ENCODE assay signal across 16 cellular contexts in the genomic region with DNA sequence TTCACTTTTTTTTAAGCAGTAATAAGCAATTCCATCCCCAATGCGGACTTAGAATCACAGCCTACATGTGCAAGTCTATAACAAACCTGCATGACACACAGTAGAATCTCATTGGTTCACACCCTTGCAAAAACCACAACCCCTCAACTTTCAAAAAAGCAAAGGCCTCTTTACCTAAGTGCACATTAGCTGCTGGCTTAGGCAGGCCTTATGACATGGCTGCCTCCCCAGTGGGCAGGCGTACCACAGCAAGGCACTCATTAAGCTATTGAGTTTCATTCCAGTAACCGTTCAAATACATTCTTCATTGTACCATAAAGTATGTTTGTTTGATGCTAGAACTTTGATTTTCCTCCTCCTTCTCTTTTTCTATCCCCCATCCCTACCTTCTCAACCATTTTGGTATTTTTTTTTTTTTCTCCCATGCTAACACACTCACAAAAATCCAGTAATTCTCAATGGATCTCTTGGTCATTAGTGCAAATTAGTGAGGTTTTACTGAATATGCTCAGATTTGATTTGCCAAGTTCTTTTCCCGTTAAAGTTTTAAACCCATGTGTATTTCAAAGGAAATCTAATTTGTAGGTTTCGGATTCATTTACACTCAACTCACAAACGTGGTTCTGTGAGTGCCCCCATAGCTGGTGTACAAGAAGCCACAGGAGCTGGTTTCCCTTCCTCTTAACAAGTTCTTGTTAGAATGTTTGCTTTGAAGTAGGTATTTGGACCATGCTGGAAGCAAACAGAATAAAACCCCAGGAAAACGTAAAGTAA.
DNase-seq lines count a peak whose midpoint lies in the region; ATAC-seq and TF ChIP-seq lines count a peak whose summit lies in the region.
"Had no signal": no experiment of that assay in that cellular context is flagged by ENCODE, and none has a peak within 500 bp of the region (broad histone marks: within the 10 kb centered on the region; RNA-seq: fewer than 3 reads in every experiment).

No MANE protein-coding gene starts in this region.

- intact Hi-C loops in PC-9 (cut with micrococcal nuclease; ENCODE audit: unreplicated experiment): no loop called here

- no peak overlapping the region for H3K4me3 Mint-ChIP-seq in activated naive CD4-positive, alpha-beta T cell treated with anti-CD3 and anti-CD28 coated beads, Interleukin-2, amount 10 ng/mL, durations not matched to agents 7 days and 5 days

- H3K79me1 ChIP-seq in neuronal stem cell (ENCODE audit: low read depth, low read length): no peaks in the 10 kb centered on the region

- H2BK12ac ChIP-seq in neuronal stem cell (ENCODE audit: low read length): no peak overlapping the region

- H3K23ac ChIP-seq in neuronal stem cell (ENCODE audit: low read depth, low read length, poor library complexity): no peak overlapping the region

- H3K36me3 Mint-ChIP-seq in activated naive CD4-positive, alpha-beta T cell treated with anti-CD3 and anti-CD28 coated beads, Interleukin-2, amount 10 ng/mL, durations not matched to agents 7 days and 5 days: peaks cover 33% of the 10 kb centered on the region

- no peak overlapping the region for H3K4ac ChIP-seq in neuronal stem cell (ENCODE audit: low read length)

- H3K4me1 Mint-ChIP-seq in activated naive CD4-positive, alpha-beta T cell treated with anti-CD3 and anti-CD28 coated beads, Interleukin-2, amount 10 ng/mL, durations not matched to agents 7 days and 5 days: peaks cover 8% of the 10 kb centered on the region

- TF ChIP-seq CTCF in PC-9 (conservative IDR thresholded peaks at IDR 0.05): no peak

- no peak overlapping the region for H3K9ac ChIP-seq in neuronal stem cell (ENCODE audit: low read depth, low read length, poor library complexity)
- H3K9ac ChIP-seq: BLaER1, parathyroid adenoma had no signal

- BruUV-seq in PC-9 (replicated peaks; lab: Mats Ljungman, UMichigan): no TSS peak

- no peak overlapping the region for H3K4me2 ChIP-seq in PC-9
- H3K4me2 ChIP-seq in neuronal stem cell (ENCODE audit: insufficient read depth, low read length, poor library complexity, severe bottlenecking): no peak overlapping the region
- H3K4me2 ChIP-seq: BLaER1 had no signal

- no CpG with 5 or more reads among the region's 7 CpGs for WGBS in neuronal stem cell (ENCODE audit: extremely low coverage in 2 of 2, insufficient read length in 2 of 2, insufficient replicate concordance in 1 of 2), 2 donors

- H3K14ac ChIP-seq in neuronal stem cell (ENCODE audit: low read length): no peak overlapping the region

- no peak overlapping the region for H4K8ac ChIP-seq in neuronal stem cell (ENCODE audit: low read depth, low read length)

- H3K9me3 Mint-ChIP-seq in activated naive CD4-positive, alpha-beta T cell treated with anti-CD3 and anti-CD28 coated beads, Interleukin-2, amount 10 ng/mL, durations not matched to agents 7 days and 5 days: peaks cover 26% of the 10 kb centered on the region

- CTCF ChIA-PET in activated naive CD4-positive, alpha-beta T cell treated with anti-CD3 and anti-CD28 coated beads, Interleukin-2, amount 10 ng/mL, durations not matched to agents 7 days and 5 days (lab: Charles Lee): interaction anchor here (0.6 kb wide), 1 partner anchor 1111 kb away, joined by 3 read pairs; no protein-coding TSS in a partner anchor
- CTCF ChIA-PET in PC-9 (lab: Charles Lee): no interaction called here

- peaks cover 14% of the 10 kb centered on the region; the same call in 1 of the 2 replicates for H3K9me3 ChIP-seq in PC-9 (ENCODE audit: insufficient read depth, low read depth)
- peaks cover 0 to 11% of the 10 kb centered on the region in 2 donors for H3K9me3 ChIP-seq in neuronal stem cell (replicated peaks in 1 of 2; ENCODE audit: control insufficient read depth in 2 of 2, insufficient read depth in 1 of 2, low read depth in 1 of 2, low read length in 2 of 2)
- H3K9me3 ChIP-seq: gastrocnemius medialis had no signal

- POLR2A ChIA-PET in PC-9 (lab: Charles Lee; ENCODE audit: unreplicated experiment): no interaction called here

- H2AK5ac ChIP-seq in neuronal stem cell (ENCODE audit: low read depth, low read length): no peak overlapping the region

- no peaks in the 10 kb centered on the region for H3K4me1 ChIP-seq in PC-9 (replicated peaks; ENCODE audit: insufficient read depth)
- no peaks in the 10 kb centered on the region for H3K4me1 ChIP-seq in neuronal stem cell (ENCODE audit: control insufficient read depth in 2 of 2, insufficient read depth in 1 of 2, low read depth in 1 of 2, low read length in 2 of 2)
- H3K4me1 ChIP-seq: BLaER1, gastrocnemius medialis, parathyroid adenoma had no signal

- H2BK120ac ChIP-seq in neuronal stem cell (ENCODE audit: low read depth, low read length): no peak overlapping the region

- H2BK15ac ChIP-seq in neuronal stem cell (ENCODE audit: low read length): no peak overlapping the region

- ATAC-seq in GM18499 (IDR thresholded peaks at IDR 0.05; ENCODE audit: insufficient read depth, unreplicated experiment) (peak; percentile 57), GM19397 (IDR thresholded peaks at IDR 0.05; ENCODE audit: unreplicated experiment) (peak; percentile 54), HG02852 (IDR thresholded peaks at IDR 0.05; ENCODE audit: unreplicated experiment) (peak; percentile 73), HG03558 (IDR thresholded peaks at IDR 0.05; ENCODE audit: extremely low read depth, unreplicated experiment) (peak; percentile 43)
- ATAC-seq: activated CD4-positive, CD25-positive, alpha-beta regulatory T cell treated with anti-CD3 and anti-CD28 coated beads, Interleukin-2, amount 50 U/mL, for 24 hours; gastrocnemius medialis; left ventricle myocardium superior had no signal

- H3K79me2 ChIP-seq in PC-9 (ENCODE audit: low read depth): no peaks in the 10 kb centered on the region
- H3K79me2 ChIP-seq: parathyroid adenoma had no signal

- H3K27ac ChIP-seq in PC-9: no peak overlapping the region
- H3K27ac ChIP-seq in neuronal stem cell (replicated peaks; ENCODE audit: low read length): no peak overlapping the region
- H3K27ac ChIP-seq: BLaER1, gastrocnemius medialis, HL-60, parathyroid adenoma had no signal

- no peak overlapping the region for H3K18ac ChIP-seq in neuronal stem cell (ENCODE audit: low read length)

- H3K27me3 Mint-ChIP-seq in activated naive CD4-positive, alpha-beta T cell treated with anti-CD3 and anti-CD28 coated beads, Interleukin-2, amount 10 ng/mL, durations not matched to agents 7 days and 5 days: no peaks in the 10 kb centered on the region

- H3K27me3 ChIP-seq in PC-9 (ENCODE audit: insufficient read depth, low read depth): no peaks in the 10 kb centered on the region
- H3K27me3 ChIP-seq in neuronal stem cell (ENCODE audit: control insufficient read depth in 3 of 3, insufficient read depth in 3 of 3, low read depth in 1 of 3, low read length in 3 of 3): no peaks in the 10 kb centered on the region
- H3K27me3 ChIP-seq: BLaER1, gastrocnemius medialis had no signal

- DNase-seq in activated gamma-delta T cell treated with Interleukin-2 at 50 U/mL for 16 hours (no peak), PC-9 (no peak), neuronal stem cell (ENCODE audit: low spot score) (no peak)
- no peak for DNase-seq in activated naive CD4-positive, alpha-beta T cell treated with anti-CD3 and anti-CD28 coated beads, Interleukin-2, amount 10 ng/mL, durations not matched to agents 7 days and 5 days
- DNase-seq: activated naive CD4-positive, alpha-beta T cell treated with anti-CD3 and anti-CD28 coated beads, Interleukin-2, amount 50 U/mL, for 16 hours; gastrocnemius medialis; left ventricle myocardium superior; NCI-H1105 had no signal

- H3K36me3 ChIP-seq in PC-9 (ENCODE audit: low read depth) (no peaks in the 10 kb centered on the region), neuronal stem cell (replicated peaks in 1 of 2; ENCODE audit: control insufficient read depth in 2 of 2, insufficient read depth in 2 of 2, low read length in 2 of 2) (no peaks in the 10 kb centered on the region)
- H3K36me3 ChIP-seq: BLaER1, gastrocnemius medialis had no signal

- H3K9me2 ChIP-seq in PC-9 (ENCODE audit: insufficient read depth): no peaks in the 10 kb centered on the region

- H2AFZ ChIP-seq in PC-9 (no peak overlapping the region), neuronal stem cell (ENCODE audit: low read length) (no peak overlapping the region)
- H2AFZ ChIP-seq: parathyroid adenoma had no signal

- no peak overlapping the region for H2BK5ac ChIP-seq in neuronal stem cell (ENCODE audit: low read length)

- H4K20me1 ChIP-seq in PC-9 (ENCODE audit: insufficient read depth): no peaks in the 10 kb centered on the region
- H4K20me1 ChIP-seq: BLaER1 had no signal

- no peak overlapping the region for H3K4me3 ChIP-seq in PC-9
- peak overlapping the region in 1 of 2 donors; percentile 60 for H3K4me3 ChIP-seq in neuronal stem cell (ENCODE audit: low read length in 2 of 2)
- H3K4me3 ChIP-seq: BLaER1, gastrocnemius medialis had no signal

- H4K91ac ChIP-seq in neuronal stem cell (ENCODE audit: low read depth, low read length, poor library complexity): no peak overlapping the region

- H3F3A ChIP-seq in PC-9 (ENCODE audit: insufficient read depth, low read depth): no peaks in the 10 kb centered on the region

- no peak overlapping the region for H3K27ac Mint-ChIP-seq in activated naive CD4-positive, alpha-beta T cell treated with anti-CD3 and anti-CD28 coated beads, Interleukin-2, amount 10 ng/mL, durations not matched to agents 7 days and 5 days
